Comparison of ENCODE assay signal across 7 cellular contexts in the genomic region with DNA sequence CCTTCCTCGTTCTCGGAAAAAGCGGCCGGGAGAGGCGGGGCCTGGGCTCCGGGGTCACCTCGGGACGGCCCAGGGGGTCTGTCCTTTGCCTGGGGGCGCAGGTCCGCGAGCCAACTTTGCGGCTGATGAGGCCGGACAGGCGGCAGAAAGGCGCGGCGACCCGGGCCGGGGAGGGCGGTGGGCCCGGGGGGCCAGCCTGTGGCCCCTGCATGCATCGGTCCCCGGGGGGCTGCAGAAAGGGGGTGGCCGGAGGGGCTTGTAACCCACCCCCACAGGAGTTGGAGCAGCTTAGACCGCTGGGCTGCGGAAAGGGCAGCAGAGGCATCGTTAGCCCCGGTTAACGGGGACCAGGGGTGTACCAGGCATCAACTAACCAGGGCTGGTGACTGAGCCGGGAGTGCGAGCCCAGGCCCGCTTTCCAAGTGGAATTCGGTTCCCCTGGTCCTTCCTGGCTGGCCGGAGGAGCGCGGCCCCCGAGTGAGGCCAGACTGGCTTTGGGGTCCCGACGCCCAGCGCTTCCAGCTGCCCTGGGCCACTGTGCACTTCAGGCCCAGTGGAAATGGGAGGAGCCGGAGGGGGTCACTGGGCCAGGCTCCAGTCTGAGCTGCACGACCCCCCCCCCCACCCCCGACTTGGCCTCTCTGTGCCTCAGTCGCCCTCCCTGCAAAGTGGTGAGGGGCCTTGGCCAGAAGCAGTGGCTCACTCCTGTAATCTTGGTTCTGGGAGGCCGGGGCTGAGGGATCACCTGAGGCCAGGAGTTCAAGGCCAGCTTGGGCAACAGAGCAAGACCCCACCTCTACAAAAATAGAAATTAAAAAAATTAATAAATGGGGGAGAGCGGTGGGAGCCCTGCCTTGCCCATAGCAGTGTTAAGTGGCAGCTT. TPM values are rescaled to one million over a fixed set of nuclear protein-coding genes. Genes with fewer than 3 reads are reported as not detected.
A peak's percentile ranks its signal among the peaks of the same experiment; 100 is the strongest.
DNase-seq lines count a peak whose midpoint lies in the region; ATAC-seq, FAIRE-seq and TF ChIP-seq lines count a peak whose summit lies in the region.

No MANE protein-coding gene starts in this region.

- H2AFZ ChIP-seq in K562 (ENCODE audit: low read depth, low read length), result no peak overlapping the region

- H3K27ac ChIP-seq in K562 (ENCODE audit: extremely low read depth, low read depth, low read length) (no peak overlapping the region), testis (no peak overlapping the region)
- H3K27ac ChIP-seq in CD8-positive, alpha-beta T cell (ENCODE audit: low read depth, low read length), result no peak overlapping the region

- no peak overlapping the region for H3K4me3 Mint-ChIP-seq in CD8-positive, alpha-beta T cell

- CTCF ChIA-PET in K562 (lab: Yijun Ruan, JAX; ENCODE audit: low intra/inter-chr PET ratio), result no interaction called here
- CTCF ChIA-PET in CD8-positive, alpha-beta T cell (lab: Charles Lee), result no interaction called here

- no peaks in the 10 kb centered on the region for H3K9me3 Mint-ChIP-seq in CD8-positive, alpha-beta T cell

- no peaks in the 10 kb centered on the region for H3K9me1 ChIP-seq in K562 (ENCODE audit: control insufficient read depth, insufficient read depth, low read length)

- H3K9ac ChIP-seq in K562 (ENCODE audit: insufficient read depth in 1 of 2, low read depth in 2 of 2, low read length in 2 of 2), result peak overlapping the region in 1 of 2 experiments; percentile 52; a peak in 2 of 4 replicates

- TF ChIP-seq POLR2A in K562 (conservative IDR thresholded peaks at IDR 0.05), result no peak
- no peak for TF ChIP-seq POLR2A in testis (IDR thresholded peaks at IDR 0.05)

- H4K20me1 ChIP-seq in K562 (replicated peaks; ENCODE audit: control insufficient read depth, insufficient read depth, low read length), result no peaks in the 10 kb centered on the region

- H3K4me3 ChIP-seq in HFF-Myc (replicated peaks; ENCODE audit: low read depth, low read length) (peak overlapping the region; percentile 21), K562 (peak overlapping the region; percentile 31), iPS-18c (ENCODE audit: insufficient read depth, low read depth, low read length) (peak overlapping the region; percentile 46), testis (peak overlapping the region; percentile 54 to 55)
- H3K4me3 ChIP-seq in CD8-positive, alpha-beta T cell (ENCODE audit: low read depth, low read length), result no peak overlapping the region

- no peaks in the 10 kb centered on the region for H3K36me3 Mint-ChIP-seq in CD8-positive, alpha-beta T cell

- no peaks in the 10 kb centered on the region for H3K36me3 ChIP-seq in K562 (ENCODE audit: control insufficient read depth, insufficient read depth, low read length)
- H3K36me3 ChIP-seq in testis (ENCODE audit: low read depth, missing control alignments), result no peaks in the 10 kb centered on the region
- H3K36me3 ChIP-seq in CD8-positive, alpha-beta T cell (ENCODE audit: insufficient read depth, low read length), result no peaks in the 10 kb centered on the region

- FAIRE-seq in K562 (lab: Jason Lieb, UNC), result no peak

- 32% methylated on average over 22 of the region's 46 CpGs for WGBS in K562 (ENCODE audit: insufficient coverage, low coverage, missing lambda C conversion rate)
- WGBS in testis, 2 donors, result 15 to 82% methylated on average over 2 to 26 of the region's 46 CpGs

- BruUV-seq in K562 (replicated peaks; lab: Mats Ljungman, UMichigan), result no TSS peak

- peaks cover 17% of the 10 kb centered on the region for H3K27me3 Mint-ChIP-seq in CD8-positive, alpha-beta T cell (ENCODE audit: low read depth)

- no peak for TF ChIP-seq EP300 in K562 (IDR thresholded peaks at IDR 0.05; ENCODE audit: low read length)

- POLR2A ChIA-PET in K562 (lab: Yijun Ruan, JAX), result no interaction called here
- POLR2A ChIA-PET in CD8-positive, alpha-beta T cell (lab: Charles Lee), result no interaction called here

- H3K4me1 ChIP-seq in K562 (replicated peaks in 1 of 2; ENCODE audit: control insufficient read depth in 2 of 2, insufficient read depth in 2 of 2, low read length in 2 of 2), result peaks cover 0 to 22% of the 10 kb centered on the region in 2 experiments; a peak in 2 of 5 replicates
- peaks cover 6% of the 10 kb centered on the region for H3K4me1 ChIP-seq in testis
- H3K4me1 ChIP-seq in CD8-positive, alpha-beta T cell (ENCODE audit: insufficient read depth, low read length), result no peaks in the 10 kb centered on the region

- ATAC-seq in K562 (no peak), HG03432 (IDR thresholded peaks at IDR 0.05; ENCODE audit: unreplicated experiment) (no peak)
- ATAC-seq in CD8-positive, alpha-beta T cell, result no peak

- H3K27me3 ChIP-seq in K562 (ENCODE audit: control insufficient read depth in 2 of 2, insufficient read depth in 2 of 2, low read length in 2 of 2) (peaks cover 3 to 9% of the 10 kb centered on the region in 2 experiments; a peak in 3 of 5 replicates), testis (no peaks in the 10 kb centered on the region)
- no peaks in the 10 kb centered on the region for H3K27me3 ChIP-seq in CD8-positive, alpha-beta T cell (ENCODE audit: insufficient read depth, low read length)

- H3K79me2 ChIP-seq in K562 (ENCODE audit: control insufficient read depth, insufficient read depth, low read length), result no peaks in the 10 kb centered on the region

- intact Hi-C loops in K562 (cut with micrococcal nuclease), result no loop called here
- intact Hi-C loops in testis (cut with DNase I; ENCODE audit: low total_unique reads), result no loop called here
- intact Hi-C loops in CD8-positive, alpha-beta T cell (cut with DNase I, micrococcal nuclease), result no loop called here

- DNase-seq in HFF-Myc (ENCODE audit: extremely low read depth, low read depth) (no peak), K562 (ENCODE audit: extremely low read depth in 1 of 4, low spot score in 3 of 4) (peak in 2 of 4 experiments; percentile 33 to 36), testis (no peak), GOT3 (lab: John Stamatoyannopoulos, UW) (no peak)
- no peak for DNase-seq in CD8-positive, alpha-beta T cell

- H3K9me3 ChIP-seq in K562 (replicated peaks; ENCODE audit: control insufficient read depth, insufficient read depth, low read depth, low read length) (no peaks in the 10 kb centered on the region), iPS-18c (ENCODE audit: control insufficient read depth, insufficient read depth, low read length) (no peaks in the 10 kb centered on the region), testis (no peaks in the 10 kb centered on the region)
- H3K9me3 ChIP-seq in CD8-positive, alpha-beta T cell (ENCODE audit: low read length), result no peaks in the 10 kb centered on the region

- no peak overlapping the region for H3K4me2 ChIP-seq in K562 (ENCODE audit: insufficient read depth, low read length)

- peaks cover 2% of the 10 kb centered on the region for H3K4me1 Mint-ChIP-seq in CD8-positive, alpha-beta T cell (ENCODE audit: low read depth)

- no peak for TF ChIP-seq CTCF in HFF-Myc (IDR thresholded peaks at IDR 0.05; ENCODE audit: low read depth, low read length, missing control alignments)
- no peak for TF ChIP-seq CTCF in K562 (IDR thresholded peaks at IDR 0.05 in 2 of 3, conservative IDR thresholded peaks at IDR 0.05 in 1 of 3; ENCODE audit: insufficient read depth in 2 of 3, low read depth in 1 of 3, low read length in 3 of 3)
- TF ChIP-seq CTCF in testis (IDR thresholded peaks at IDR 0.05), result no peak
- TF ChIP-seq CTCF in CD8-positive, alpha-beta T cell (IDR thresholded peaks at IDR 0.05), result no peak

- no peak overlapping the region for H3K27ac Mint-ChIP-seq in CD8-positive, alpha-beta T cell

- no peak for TF ChIP-seq RAD21 in K562 (CRISPR knock-in tag; conservative IDR thresholded peaks at IDR 0.05 in 1 of 2, IDR thresholded peaks at IDR 0.05 in 1 of 2)

- in situ Hi-C loops in K562 (cut with MboI), result no loop called here

TF ChIP-seq in K562, 482 proteins besides CTCF, POLR2A, EP300 and RAD21 (continues in another document):
- TF ChIP-seq, protein P1, sequence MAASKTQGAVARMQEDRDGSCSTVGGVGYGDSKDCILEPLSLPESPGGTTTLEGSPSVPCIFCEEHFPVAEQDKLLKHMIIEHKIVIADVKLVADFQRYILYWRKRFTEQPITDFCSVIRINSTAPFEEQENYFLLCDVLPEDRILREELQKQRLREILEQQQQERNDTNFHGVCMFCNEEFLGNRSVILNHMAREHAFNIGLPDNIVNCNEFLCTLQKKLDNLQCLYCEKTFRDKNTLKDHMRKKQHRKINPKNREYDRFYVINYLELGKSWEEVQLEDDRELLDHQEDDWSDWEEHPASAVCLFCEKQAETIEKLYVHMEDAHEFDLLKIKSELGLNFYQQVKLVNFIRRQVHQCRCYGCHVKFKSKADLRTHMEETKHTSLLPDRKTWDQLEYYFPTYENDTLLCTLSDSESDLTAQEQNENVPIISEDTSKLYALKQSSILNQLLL (CRISPR knock-in tag; IDR thresholded peaks at IDR 0.05; ENCODE audit: borderline replicate concordance), result no peak
- TF ChIP-seq SP2 (IDR thresholded peaks at IDR 0.05; ENCODE audit: extremely low read depth, low read depth, low read length, poor library complexity, severe bottlenecking) (no peak), DACH1 (IDR thresholded peaks at IDR 0.05; ENCODE audit: partially characterized antibody) (no peak)

RNA-seq across cellular contexts. Expression of gene SLC29A4, which starts 0.9 kb away (rescaled TPM):
- total RNA-seq in K562 (2011; cell fraction: chromatin; rRNA removed; ENCODE audit: low replicate concordance), result 2.7 and 9.3 TPM in 2 replicates
- 2.4 and 3.3 TPM in 2 replicates for total RNA-seq in K562 (2011; cell fraction: nucleolus; rRNA removed)
- 3.4 and 3.6 TPM in 2 replicates for total RNA-seq in K562 (2011; cell fraction: nucleoplasm; rRNA removed)
- total RNA-seq in K562 (2014; rRNA removed) (0.77 and 2.3 TPM in 2 replicates), K562 (2014; rRNA removed; fragmentation: Illumina TruSeq; extraction: Trizol) (0.03 and 0.29 TPM in 2 replicates), K562 (2015; rRNA removed; fragmentation: Illumina TruSeq; extraction: Trizol) (0.14 and 0.19 TPM in 2 replicates), K562 (2021) (1.2 and 1.4 TPM in 2 replicates), testis (10 to 100 TPM in 1 of 2 donors, 1 to 10 TPM in 1; 7.6 to 15.2 TPM)
- polyA plus RNA-seq in K562 (2011; rRNA removed) (1.1 and 1.2 TPM in 2 replicates), K562 (2014; fragmentation: Illumina TruSeq; extraction: Trizol) (0.37 and 1.1 TPM in 2 replicates), K562 (2014; fragmentation: Nextera tagmentation; extraction: Ambion mirVana) (under 1 TPM; 0.01 to 0.03 TPM), K562 (2014; rRNA removed) (0.82 and 1.2 TPM in 2 replicates), testis (ENCODE audit: insufficient read depth, low read depth, low replicate concordance) (4.3 TPM)
- 0.80 and 4.7 TPM in 2 replicates for polyA plus RNA-seq in K562 (2011; cell fraction: cytosol; rRNA removed)
- 1.7 and 4.8 TPM in 2 replicates for polyA plus RNA-seq in K562 (2011; cell fraction: nucleus; rRNA removed)
- 0.60 and 0.78 TPM in 2 replicates for polyA plus RNA-seq in K562 (2012)
- polyA minus RNA-seq in K562 (2011; rRNA and poly(A)+ RNA removed), result 0.36 and 2.3 TPM in 2 replicates
- 0.86 and 4.1 TPM in 2 replicates for polyA minus RNA-seq in K562 (2011; cell fraction: cytosol; rRNA and poly(A)+ RNA removed)
- 0.44 and 0.54 TPM in 2 replicates for polyA minus RNA-seq in K562 (2011; cell fraction: nucleus; rRNA and poly(A)+ RNA removed)
- under 1 TPM; 0.16 to 0.17 TPM for total RNA-seq in CD8-positive, alpha-beta T cell
